Comparison of ENCODE assay signal across 23 cellular contexts in genomic region chr6:36178544-36178943, GRCh38. TPM values are rescaled to one million over a fixed set of nuclear protein-coding genes. Genes with fewer than 3 reads are reported as not detected.
DNase-seq lines count a peak whose midpoint lies in the region; ATAC-seq, FAIRE-seq and TF ChIP-seq lines count a peak whose summit lies in the region.
"Had no signal": no experiment of that assay in that cellular context is flagged by ENCODE, and none has a peak within 500 bp of the region (broad histone marks: within the 10 kb centered on the region; RNA-seq: fewer than 3 reads in every experiment).

No MANE protein-coding gene starts in this region.

- H3K9me3 ChIP-seq in HCT116 (ENCODE audit: control insufficient read depth in 1 of 2, insufficient read depth in 1 of 2, low read depth in 1 of 2, low read length in 2 of 2), result no peaks in the 10 kb centered on the region
- H3K9me3 ChIP-seq in K562 (replicated peaks; ENCODE audit: control insufficient read depth, insufficient read depth, low read depth, low read length), result peaks cover 6% of the 10 kb centered on the region
- peaks cover 0 to 46% (median 35%) of the 10 kb centered on the region in 8 donors for H3K9me3 ChIP-seq in spleen

- no peak overlapping the region for H2AFZ ChIP-seq in HCT116 (ENCODE audit: low read depth, low read length, poor library complexity, severe bottlenecking)
- H2AFZ ChIP-seq in K562 (ENCODE audit: low read depth, low read length), result no peak overlapping the region

- no peaks in the 10 kb centered on the region for H3K4me1 ChIP-seq in HCT116 (ENCODE audit: control insufficient read depth in 1 of 2, insufficient read depth in 2 of 2, low read length in 2 of 2)
- H3K4me1 ChIP-seq in K562 (replicated peaks in 1 of 2; ENCODE audit: control insufficient read depth in 2 of 2, insufficient read depth in 2 of 2, low read length in 2 of 2), result no peaks in the 10 kb centered on the region
- H3K4me1 ChIP-seq in spleen, result no peaks in the 10 kb centered on the region
- H3K4me1 ChIP-seq: A549; BLaER1 treated with 17β-estradiol and CSF1 and Interleukin-3, amounts not matched to agents 10 nM and 100 nM; Caco-2 had no signal

- H3K9me1 ChIP-seq in K562 (ENCODE audit: control insufficient read depth, insufficient read depth, low read length), result no peaks in the 10 kb centered on the region

- H3K4me3 ChIP-seq in HCT116 (replicated peaks in 1 of 2; ENCODE audit: low read depth in 1 of 2, low read length in 2 of 2) (no peak overlapping the region), K562 (no peak overlapping the region), spleen (no peak overlapping the region)
- H3K4me3 ChIP-seq: A549; BLaER1 treated with 17β-estradiol and CSF1 and Interleukin-3, amounts not matched to agents 10 nM and 100 nM had no signal

- in situ Hi-C loops in K562 (cut with MboI), result no loop called here

- H4K20me1 ChIP-seq in HCT116 (ENCODE audit: insufficient read depth) (no peaks in the 10 kb centered on the region), K562 (replicated peaks; ENCODE audit: control insufficient read depth, insufficient read depth, low read length) (no peaks in the 10 kb centered on the region)
- H4K20me1 ChIP-seq: BLaER1 treated with 17β-estradiol and CSF1 and Interleukin-3, amounts not matched to agents 10 nM and 100 nM had no signal

- intact Hi-C loops in HCT116 (cut with micrococcal nuclease), result no loop called here
- intact Hi-C loops in K562 (cut with micrococcal nuclease), result no loop called here
- intact Hi-C loops in spleen (cut with DNase I; ENCODE audit: low total_unique reads), result no loop called here

- peaks cover 4 to 30% of the 10 kb centered on the region in 2 donors for H3K36me3 Mint-ChIP-seq in activated T-cell treated with anti-CD3 and anti-CD28 coated beads, Interleukin-2, amount 50 U/mL, for 72 hours (ENCODE audit: insufficient read depth in 2 of 2)
- H3K36me3 Mint-ChIP-seq in activated T-cell treated with anti-CD3 and anti-CD28 coated beads, Interleukin-2, amount 50 U/mL, for 4 hours (ENCODE audit: insufficient read depth), result peaks cover 24% of the 10 kb centered on the region

- TF ChIP-seq POLR2A in HCT116 (IDR thresholded peaks at IDR 0.05; ENCODE audit: borderline replicate concordance, extremely low read depth, insufficient read depth, insufficient read length) (no peak), K562 (conservative IDR thresholded peaks at IDR 0.05) (no peak), spleen (IDR thresholded peaks at IDR 0.05) (no peak)

- no peaks in the 10 kb centered on the region for H3K27me3 Mint-ChIP-seq in activated T-cell treated with anti-CD3 and anti-CD28 coated beads, Interleukin-2, amount 50 U/mL, for 72 hours (ENCODE audit: low read depth)
- H3K27me3 Mint-ChIP-seq in activated T-cell treated with anti-CD3 and anti-CD28 coated beads, Interleukin-2, amount 50 U/mL, for 4 hours (ENCODE audit: low read depth), result no peaks in the 10 kb centered on the region
- H3K27me3 Mint-ChIP-seq: B cell; CD4-positive, alpha-beta T cell had no signal

- H3K36me3 ChIP-seq in HCT116 (ENCODE audit: control insufficient read depth in 1 of 2, insufficient read depth in 2 of 2, low read length in 2 of 2) (no peaks in the 10 kb centered on the region), K562 (ENCODE audit: control insufficient read depth, insufficient read depth, low read length) (no peaks in the 10 kb centered on the region), spleen (peaks cover 0 to 21% (median 0%) of the 10 kb centered on the region in 6 donors)

- POLR2A ChIA-PET in HCT116 (lab: Charles Lee), result no interaction called here
- POLR2A ChIA-PET in K562 (lab: Yijun Ruan, JAX), result interaction anchor here (0.6 to 1.2 kb wide), 3 partner anchors 9 to 73 kb away, joined by 3 to 4 read pairs (median 4); no protein-coding TSS in a partner anchor

- no peaks in the 10 kb centered on the region for H3K9me2 ChIP-seq in HCT116 (ENCODE audit: insufficient read depth)

- DNase-seq in DMS 273 (lab: John Stamatoyannopoulos, UW; ENCODE audit: unreplicated experiment) (peak; percentile 5), DMS 273 treated with DMSO at 0.1 percent for 48 hours (lab: John Stamatoyannopoulos, UW) (no peak), HCT116 (ENCODE audit: low read depth, low spot score) (no peak), K562 (ENCODE audit: extremely low read depth in 1 of 4, low spot score in 3 of 4) (no peak), spleen (no peak)
- DNase-seq in activated T-cell treated with anti-CD3 and anti-CD28 coated beads, Interleukin-2, amount 50 U/mL, for 72 hours, result no peak
- no peak for DNase-seq in activated T-cell treated with anti-CD3 and anti-CD28 coated beads, Interleukin-2, amount 50 U/mL, for 4 hours
- DNase-seq: AML-193; Caco-2; Calu3; CD4-positive, alpha-beta T cell; CD8-positive, alpha-beta T cell; DMS79 treated with DMSO at 0.1 percent for 48 hours; GF-D8 had no signal

- no peak for FAIRE-seq in K562 (lab: Jason Lieb, UNC)
- FAIRE-seq: A549, D721Med, G401.6, GM12891, GM19239 had no signal

- BruUV-seq in HCT116 (replicated peaks; lab: Mats Ljungman, UMichigan) (no TSS peak), K562 (replicated peaks; lab: Mats Ljungman, UMichigan) (no TSS peak)

- H3K4me3 Mint-ChIP-seq in activated T-cell treated with anti-CD3 and anti-CD28 coated beads, Interleukin-2, amount 50 U/mL, for 72 hours, result no peak overlapping the region
- no peak overlapping the region for H3K4me3 Mint-ChIP-seq in activated T-cell treated with anti-CD3 and anti-CD28 coated beads, Interleukin-2, amount 50 U/mL, for 4 hours
- H3K4me3 Mint-ChIP-seq: B cell; CD4-positive, alpha-beta T cell; CD8-positive, alpha-beta T cell had no signal

- H3K27ac Mint-ChIP-seq in activated T-cell treated with anti-CD3 and anti-CD28 coated beads, Interleukin-2, amount 50 U/mL, for 72 hours, result peak overlapping the region; percentile 53
- H3K27ac Mint-ChIP-seq: B cell; CD4-positive, alpha-beta T cell; CD8-positive, alpha-beta T cell had no signal

- H3K4me1 Mint-ChIP-seq in activated T-cell treated with anti-CD3 and anti-CD28 coated beads, Interleukin-2, amount 50 U/mL, for 72 hours (ENCODE audit: low read depth), result peaks cover 8% of the 10 kb centered on the region
- H3K4me1 Mint-ChIP-seq in activated T-cell treated with anti-CD3 and anti-CD28 coated beads, Interleukin-2, amount 50 U/mL, for 4 hours (ENCODE audit: low read depth), result no peaks in the 10 kb centered on the region
- H3K4me1 Mint-ChIP-seq: B cell had no signal

- no peak for TF ChIP-seq RAD21 in HCT116 (IDR thresholded peaks at IDR 0.05; ENCODE audit: low read depth)
- no peak for TF ChIP-seq RAD21 in K562 (CRISPR knock-in tag; conservative IDR thresholded peaks at IDR 0.05 in 1 of 2, IDR thresholded peaks at IDR 0.05 in 1 of 2)

- CTCF ChIA-PET in HCT116 (lab: Charles Lee), result no interaction called here
- CTCF ChIA-PET in K562 (lab: Yijun Ruan, JAX; ENCODE audit: low intra/inter-chr PET ratio), result no interaction called here

- H3K27me3 ChIP-seq in HCT116 (ENCODE audit: insufficient read depth, low read length), result no peaks in the 10 kb centered on the region
- H3K27me3 ChIP-seq in K562 (ENCODE audit: control insufficient read depth in 2 of 2, insufficient read depth in 2 of 2, low read length in 2 of 2), result no peaks in the 10 kb centered on the region
- no peaks in the 10 kb centered on the region for H3K27me3 ChIP-seq in spleen (replicated peaks in 1 of 7)
- H3K27me3 ChIP-seq: BLaER1 treated with 17β-estradiol and CSF1 and Interleukin-3, amounts not matched to agents 10 nM and 100 nM had no signal

- RAD21 ChIA-PET in HCT116 (lab: Charles Lee; ENCODE audit: low non-redundant PET in 1 of 2, low total read pairs in 2 of 2, uncharacterized antibody in 2 of 2, unreplicated experiment in 2 of 2), result no interaction called here

- no peaks in the 10 kb centered on the region for H3K79me2 ChIP-seq in HCT116 (ENCODE audit: insufficient read depth, low read length)
- H3K79me2 ChIP-seq in K562 (ENCODE audit: control insufficient read depth, insufficient read depth, low read length), result no peaks in the 10 kb centered on the region

- H3K9me3 Mint-ChIP-seq in activated T-cell treated with anti-CD3 and anti-CD28 coated beads, Interleukin-2, amount 50 U/mL, for 72 hours, result peaks cover 9 to 19% of the 10 kb centered on the region in 2 donors
- H3K9me3 Mint-ChIP-seq in activated T-cell treated with anti-CD3 and anti-CD28 coated beads, Interleukin-2, amount 50 U/mL, for 4 hours, result peaks cover 13% of the 10 kb centered on the region

- TF ChIP-seq CTCF in HCT116 (IDR thresholded peaks at IDR 0.05 in 2 of 3, conservative IDR thresholded peaks at IDR 0.05 in 1 of 3; ENCODE audit: borderline replicate concordance in 1 of 3, insufficient read depth in 1 of 3, low read depth in 2 of 3, low read length in 2 of 3) (no peak), K562 (IDR thresholded peaks at IDR 0.05 in 2 of 3, conservative IDR thresholded peaks at IDR 0.05 in 1 of 3; ENCODE audit: insufficient read depth in 2 of 3, low read depth in 1 of 3, low read length in 3 of 3) (no peak), spleen (IDR thresholded peaks at IDR 0.05 in 8 of 11, conservative IDR thresholded peaks at IDR 0.05 in 3 of 11) (no peak)

- no peak overlapping the region for H3K9ac ChIP-seq in HCT116 (ENCODE audit: low read length)
- no peak overlapping the region for H3K9ac ChIP-seq in K562 (ENCODE audit: insufficient read depth in 1 of 2, low read depth in 2 of 2, low read length in 2 of 2)
- H3K9ac ChIP-seq: BLaER1 treated with 17β-estradiol and CSF1 and Interleukin-3, amounts not matched to agents 10 nM and 100 nM had no signal

- ATAC-seq in activated T-cell treated with anti-CD3 and anti-CD28 coated beads, Interleukin-2, amount 50 U/mL, for 72 hours (replicated peaks in 1 of 2), result no peak
- ATAC-seq in activated T-cell treated with anti-CD3 and anti-CD28 coated beads, Interleukin-2, amount 50 U/mL, for 4 hours, result no peak
- ATAC-seq in HCT116 (no peak), K562 (no peak)
- ATAC-seq: A549; CD8-positive, alpha-beta T cell had no signal

- no peak overlapping the region for H3K27ac ChIP-seq in HCT116 (ENCODE audit: low read depth, low read length)
- H3K27ac ChIP-seq in K562 (ENCODE audit: extremely low read depth, low read depth, low read length), result no peak overlapping the region
- H3K27ac ChIP-seq in spleen, result no peak overlapping the region
- H3K27ac ChIP-seq: 22Rv1; A549; BLaER1 treated with 17β-estradiol and CSF1 and Interleukin-3, amounts not matched to agents 10 nM and 100 nM; C4-2B had no signal

- TF ChIP-seq EP300 in K562 (IDR thresholded peaks at IDR 0.05; ENCODE audit: low read length), result no peak

- H3K4me2 ChIP-seq in HCT116 (ENCODE audit: low read length), result no peak overlapping the region
- no peak overlapping the region for H3K4me2 ChIP-seq in K562 (ENCODE audit: insufficient read depth, low read length)
- H3K4me2 ChIP-seq: A549; BLaER1 treated with 17β-estradiol and CSF1 and Interleukin-3, amounts not matched to agents 10 nM and 100 nM had no signal

RNA-seq across cellular contexts. Expression of gene BRPF3, which starts 18.0 kb away (rescaled TPM):
- total RNA-seq in activated T-cell treated with anti-CD3 and anti-CD28 coated beads, Interleukin-2, amount 50 U/mL, for 72 hours, result 10 to 100 TPM; 24.4 to 26.8 TPM
- total RNA-seq in activated T-cell treated with anti-CD3 and anti-CD28 coated beads, Interleukin-2, amount 50 U/mL, for 4 hours, result 10 to 100 TPM; 22.7 to 27.8 (median 26.0) TPM
- total RNA-seq in HCT116 (2021; ENCODE audit: unreplicated experiment), result 20.3 TPM
- 14.7 and 15.5 TPM in 2 replicates for polyA plus RNA-seq in HCT116 (2012)
- 42.9 and 59.6 TPM in 2 replicates for total RNA-seq in K562 (2011; cell fraction: chromatin; rRNA removed; ENCODE audit: low replicate concordance)
- 23.3 and 37.0 TPM in 2 replicates for total RNA-seq in K562 (2011; cell fraction: nucleolus; rRNA removed)
- 28.0 and 31.7 TPM in 2 replicates for total RNA-seq in K562 (2011; cell fraction: nucleoplasm; rRNA removed)
- 6.2 and 7.1 TPM in 2 replicates for total RNA-seq in K562 (2014; rRNA removed)
- 5.4 and 5.6 TPM in 2 replicates for total RNA-seq in K562 (2014; rRNA removed; fragmentation: Illumina TruSeq; extraction: Trizol)
- 8.3 and 8.8 TPM in 2 replicates for total RNA-seq in K562 (2015; rRNA removed; fragmentation: Illumina TruSeq; extraction: Trizol)
- total RNA-seq in K562 (2021), result 15.7 and 17.4 TPM in 2 replicates
- 8.0 and 9.4 TPM in 2 replicates for polyA plus RNA-seq in K562 (2011; rRNA removed)
- 8.8 and 10.7 TPM in 2 replicates for polyA plus RNA-seq in K562 (2011; cell fraction: cytosol; rRNA removed)
- 18.6 and 33.2 TPM in 2 replicates for polyA plus RNA-seq in K562 (2011; cell fraction: nucleus; rRNA removed)
- polyA plus RNA-seq in K562 (2012), result 13.0 and 15.4 TPM in 2 replicates
- polyA plus RNA-seq in K562 (2014; fragmentation: Illumina TruSeq; extraction: Trizol), result 17.9 and 19.3 TPM in 2 replicates
- polyA plus RNA-seq in K562 (2014; fragmentation: Nextera tagmentation; extraction: Ambion mirVana), result 1 to 10 TPM; 2.2 to 2.5 TPM
- 11.1 and 12.6 TPM in 2 replicates for polyA plus RNA-seq in K562 (2014; rRNA removed)
- polyA minus RNA-seq in K562 (2011; rRNA and poly(A)+ RNA removed), result 16.3 and 16.7 TPM in 2 replicates
- polyA minus RNA-seq in K562 (2011; cell fraction: cytosol; rRNA and poly(A)+ RNA removed), result 8.3 and 11.7 TPM in 2 replicates
- polyA minus RNA-seq in K562 (2011; cell fraction: nucleus; rRNA and poly(A)+ RNA removed), result 25.2 and 29.1 TPM in 2 replicates
- total RNA-seq in spleen, result 10 to 100 TPM; 30.8 to 42.7 (median 33.0) TPM
- polyA plus RNA-seq in spleen, result 1 to 10 TPM; 2.4 to 7.5 (median 3.2) TPM

RNA-seq across cellular contexts. Expression of gene MAPK13, which starts 48.2 kb away (rescaled TPM):
- 10 to 100 TPM; 50.7 to 68.2 TPM for total RNA-seq in activated T-cell treated with anti-CD3 and anti-CD28 coated beads, Interleukin-2, amount 50 U/mL, for 72 hours
- 10 to 100 TPM; 33.8 to 61.0 (median 48.4) TPM for total RNA-seq in activated T-cell treated with anti-CD3 and anti-CD28 coated beads, Interleukin-2, amount 50 U/mL, for 4 hours
- 47.3 TPM for total RNA-seq in HCT116 (2021; ENCODE audit: unreplicated experiment)
- 45.3 and 51.2 TPM in 2 replicates for polyA plus RNA-seq in HCT116 (2012)
- 8.9 and 13.3 TPM in 2 replicates for total RNA-seq in K562 (2011; cell fraction: chromatin; rRNA removed; ENCODE audit: low replicate concordance)
- total RNA-seq in K562 (2011; cell fraction: nucleolus; rRNA removed), result 5.0 and 5.2 TPM in 2 replicates
- total RNA-seq in K562 (2011; cell fraction: nucleoplasm; rRNA removed), result 4.5 and 6.2 TPM in 2 replicates
- 0.36 and 0.57 TPM in 2 replicates for total RNA-seq in K562 (2014; rRNA removed)
- total RNA-seq in K562 (2014; rRNA removed; fragmentation: Illumina TruSeq; extraction: Trizol), result 0.11 and 0.16 TPM in 2 replicates
- 0.30 and 0.43 TPM in 2 replicates for total RNA-seq in K562 (2015; rRNA removed; fragmentation: Illumina TruSeq; extraction: Trizol)
- 0.69 and 0.84 TPM in 2 replicates for total RNA-seq in K562 (2021)
- polyA plus RNA-seq in K562 (2011; rRNA removed), result 1.3 and 2.0 TPM in 2 replicates
- polyA plus RNA-seq in K562 (2011; cell fraction: cytosol; rRNA removed), result 0.83 and 1.1 TPM in 2 replicates
- 6.7 and 15.1 TPM in 2 replicates for polyA plus RNA-seq in K562 (2011; cell fraction: nucleus; rRNA removed)
- 0.79 and 2.5 TPM in 2 replicates for polyA plus RNA-seq in K562 (2012)
- 0.52 and 0.68 TPM in 2 replicates for polyA plus RNA-seq in K562 (2014; fragmentation: Illumina TruSeq; extraction: Trizol)
- polyA plus RNA-seq in K562 (2014; fragmentation: Nextera tagmentation; extraction: Ambion mirVana), result under 1 TPM in 1 of 2 experiments, not detected in 1; 0.03 TPM
- 1.00 and 2.3 TPM in 2 replicates for polyA plus RNA-seq in K562 (2014; rRNA removed)
- polyA minus RNA-seq in K562 (2011; rRNA and poly(A)+ RNA removed), result 0.30 and 0.35 TPM in 2 replicates
- 0.95 and 1.7 TPM in 2 replicates for polyA minus RNA-seq in K562 (2011; cell fraction: cytosol; rRNA and poly(A)+ RNA removed)
- 0.78 and 1.1 TPM in 2 replicates for polyA minus RNA-seq in K562 (2011; cell fraction: nucleus; rRNA and poly(A)+ RNA removed)
- 10 to 100 TPM; 13.5 to 30.0 (median 21.2) TPM for total RNA-seq in spleen
- 10 to 100 TPM in 2 of 3 donors, 1 to 10 TPM in 1; 6.2 to 12.4 (median 11.9) TPM for polyA plus RNA-seq in spleen
